12 cellular contexts compared by ENCODE assay signal in the genomic region with DNA sequence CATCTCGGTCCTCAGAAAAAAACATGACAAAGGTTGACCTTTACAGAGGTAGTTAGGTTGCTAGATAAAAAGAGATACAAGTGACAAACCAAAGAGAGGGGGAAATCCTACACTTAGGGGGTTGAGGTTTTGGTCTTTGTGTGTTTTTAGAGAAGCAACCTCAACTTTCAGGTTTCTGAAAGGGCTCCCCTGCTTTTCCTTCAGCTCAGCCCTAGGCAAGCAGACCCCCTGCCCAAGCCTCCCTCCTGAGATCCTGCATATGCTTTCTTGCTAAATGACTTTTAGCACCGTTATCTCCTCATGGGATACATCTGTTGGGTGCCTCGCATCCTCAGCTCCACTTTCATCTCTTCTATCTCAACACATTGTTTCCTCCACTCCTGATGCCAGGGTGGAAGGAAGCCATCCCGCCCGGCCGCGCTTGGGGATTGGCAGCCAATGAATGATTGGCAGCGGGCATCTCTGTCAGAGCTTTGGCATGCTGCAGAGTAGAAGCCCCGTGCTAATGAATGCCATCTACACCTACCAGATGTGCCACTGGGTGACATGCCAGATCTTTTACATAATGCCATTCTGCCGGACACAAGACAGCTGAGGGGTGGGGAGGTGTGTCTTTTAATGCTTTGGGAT. TPM values are rescaled to one million over a fixed set of nuclear protein-coding genes. Genes with fewer than 3 reads are reported as not detected.
DNase-seq lines count a peak whose midpoint lies in the region; ATAC-seq, FAIRE-seq and TF ChIP-seq lines count a peak whose summit lies in the region.
"Had no signal": no experiment of that assay in that cellular context is flagged by ENCODE, and none has a peak within 500 bp of the region (broad histone marks: within the 10 kb centered on the region; RNA-seq: fewer than 3 reads in every experiment).

No MANE protein-coding gene starts in this region.

- H3K27me3 ChIP-seq in GM12878 (replicated peaks in 1 of 2; ENCODE audit: control insufficient read depth in 2 of 2, insufficient read depth in 2 of 2, low read length in 1 of 2) (peaks cover 6 to 10% of the 10 kb centered on the region in 2 experiments), heart right ventricle (peaks cover 0 to 46% (median 26%) of the 10 kb centered on the region in 7 donors)

- intact Hi-C loops in GM12878 (cut with micrococcal nuclease; ENCODE audit: unreplicated experiment) (no loop called here), heart right ventricle (cut with DNase I) (loop anchor here in 5 of 10 donors (5.0 to 10.0 kb wide), 4 partner anchors 48 to 268 kb away; partner anchors contain the start of genes ANTXR2 (in 2 of the 5) and CFAP299 (in 1 of the 5)), cardiac septum (cut with DNase I) (no loop called here)

- no peak for TF ChIP-seq POLR2A in GM12878 (IDR thresholded peaks at IDR 0.05; ENCODE audit: low read depth, low read length)

- 27% methylated on average over 10 of the region's 10 CpGs for WGBS in GM12878 (ENCODE audit: insufficient coverage, insufficient replicate concordance, low lambda C conversion rate, missing lambda C conversion rate)
- WGBS in heart right ventricle, 2 donors: 19 to 24% methylated on average over 10 of the region's 10 CpGs

- no peak for FAIRE-seq in GM12878 (lab: Jason Lieb, UNC)
- FAIRE-seq: TTC549 had no signal

- no peaks in the 10 kb centered on the region for H4K20me1 ChIP-seq in GM12878 (ENCODE audit: control insufficient read depth, insufficient read depth)

- in situ Hi-C loops in GM12878 (cut with MboI): no loop called here

- DNase-seq in NCI-H1694 treated with DMSO at 0.1 percent for 48 hours (lab: John Stamatoyannopoulos, UW) (peak; percentile 13), NCI-H1694 (lab: John Stamatoyannopoulos, UW) (no peak), GM12878 (ENCODE audit: low read depth, low spot score) (no peak), retina (peak; percentile 50), heart right ventricle (no peak), nephron progenitor cell (no peak), cardiac septum (ENCODE audit: low spot score) (no peak)
- DNase-seq: NCI-H524 treated with DMSO at 0.1 percent for 48 hours had no signal

- H3K9me3 Mint-ChIP-seq in nephron progenitor cell: peaks cover 18% of the 10 kb centered on the region

- H3K79me2 ChIP-seq in GM12878 (ENCODE audit: control insufficient read depth, insufficient read depth, low read length): no peaks in the 10 kb centered on the region

- H3K9me3 ChIP-seq in GM12878 (replicated peaks; ENCODE audit: control insufficient read depth, insufficient read depth, low read length) (no peaks in the 10 kb centered on the region; the same call in 2 of the 3 replicates), heart right ventricle (peaks cover 0 to 26% (median 13%) of the 10 kb centered on the region in 11 donors)

- peaks cover 27% of the 10 kb centered on the region for H3K4me1 Mint-ChIP-seq in nephron progenitor cell

- POLR2A ChIA-PET in GM12878 (lab: Charles Lee): no interaction called here

- no TSS peak for BruUV-seq in GM12878 (replicated peaks; lab: Mats Ljungman, UMichigan)

- TF ChIP-seq CTCF in GM12878 (IDR thresholded peaks at IDR 0.05 in 2 of 3, conservative IDR thresholded peaks at IDR 0.05 in 1 of 3; ENCODE audit: control insufficient read depth in 2 of 3, extremely low read depth in 1 of 3, insufficient read depth in 1 of 3, low read depth in 3 of 3, low read length in 3 of 3) (no peak), heart right ventricle (IDR thresholded peaks at IDR 0.05) (no peak), nephron progenitor cell (IDR thresholded peaks at IDR 0.05) (no peak)

- no peak for TF ChIP-seq RAD21 in GM12878 (IDR thresholded peaks at IDR 0.05; ENCODE audit: insufficient read depth, low read depth, low read length)

- no peaks in the 10 kb centered on the region for H3K36me3 Mint-ChIP-seq in nephron progenitor cell (ENCODE audit: low read depth)

- no peak for TF ChIP-seq EP300 in GM12878 (IDR thresholded peaks at IDR 0.05; ENCODE audit: borderline replicate concordance in 1 of 2, control insufficient read depth in 1 of 2, low read depth in 2 of 2, low read length in 2 of 2)

- H3K27ac Mint-ChIP-seq in nephron progenitor cell: no peak overlapping the region

- no peak overlapping the region for H3K4me2 ChIP-seq in GM12878 (ENCODE audit: control insufficient read depth, insufficient read depth)

- H3K27me3 Mint-ChIP-seq in nephron progenitor cell (ENCODE audit: low read depth, poor library complexity): peaks cover 75% of the 10 kb centered on the region

- H3K4me3 ChIP-seq in GM12878 (no peak overlapping the region), heart right ventricle (peak overlapping the region in 1 of 10 donors; percentile 80)

- H3K36me3 ChIP-seq in GM12878 (ENCODE audit: control insufficient read depth in 2 of 2, insufficient read depth in 2 of 2, low read length in 1 of 2) (no peaks in the 10 kb centered on the region), heart right ventricle (no peaks in the 10 kb centered on the region)

- ATAC-seq in HG03442 (IDR thresholded peaks at IDR 0.05; ENCODE audit: unreplicated experiment) (peak; percentile 30), GM12878 (peak; percentile 5; the same call in 1 of the 3 replicates), heart right ventricle (no peak)
- ATAC-seq: HCT116 had no signal

- SMC1A ChIA-PET in GM12878 (lab: Charles Lee; ENCODE audit: uncharacterized antibody, unreplicated experiment): interaction anchor here (1.1 to 6.0 kb wide), 13 partner anchors 10 to 1230 kb away, joined by 3 to 55 read pairs (median 4); no protein-coding TSS in a partner anchor

- H2AFZ ChIP-seq in GM12878 (ENCODE audit: control insufficient read depth, low read depth, low read length): no peak overlapping the region

- H3K4me1 ChIP-seq in GM12878 (ENCODE audit: control insufficient read depth, insufficient read depth, low read length) (peaks cover 8% of the 10 kb centered on the region), heart right ventricle (peaks cover 3 to 38% (median 29%) of the 10 kb centered on the region in 9 donors)

- H3K4me3 Mint-ChIP-seq in nephron progenitor cell: no peak overlapping the region

- CTCF ChIA-PET in GM12878 (lab: Yijun Ruan, JAX): interaction anchor here (0.9 to 4.9 kb wide), 22 partner anchors 9 to 1243 kb away, joined by 3 to 63 read pairs (median 5); partner anchors contain the start of gene PAQR3

- no peak overlapping the region for H3K9ac ChIP-seq in GM12878 (ENCODE audit: control insufficient read depth, insufficient read depth, low read length)

- no peak overlapping the region for H3K27ac ChIP-seq in GM12878 (ENCODE audit: control insufficient read depth, insufficient read depth)
- no peak overlapping the region for H3K27ac ChIP-seq in heart right ventricle
- H3K27ac ChIP-seq: 22Rv1 had no signal

- RAD21 ChIA-PET in GM12878 (lab: Charles Lee; ENCODE audit: unreplicated experiment): interaction anchor here (0.9 to 2.7 kb wide), 11 partner anchors 10 to 1230 kb away, joined by 3 to 15 read pairs (median 3); no protein-coding TSS in a partner anchor

TF ChIP-seq in GM12878, 131 proteins besides CTCF, POLR2A, EP300 and RAD21 (continues in another document):
- TF ChIP-seq, protein P1, sequence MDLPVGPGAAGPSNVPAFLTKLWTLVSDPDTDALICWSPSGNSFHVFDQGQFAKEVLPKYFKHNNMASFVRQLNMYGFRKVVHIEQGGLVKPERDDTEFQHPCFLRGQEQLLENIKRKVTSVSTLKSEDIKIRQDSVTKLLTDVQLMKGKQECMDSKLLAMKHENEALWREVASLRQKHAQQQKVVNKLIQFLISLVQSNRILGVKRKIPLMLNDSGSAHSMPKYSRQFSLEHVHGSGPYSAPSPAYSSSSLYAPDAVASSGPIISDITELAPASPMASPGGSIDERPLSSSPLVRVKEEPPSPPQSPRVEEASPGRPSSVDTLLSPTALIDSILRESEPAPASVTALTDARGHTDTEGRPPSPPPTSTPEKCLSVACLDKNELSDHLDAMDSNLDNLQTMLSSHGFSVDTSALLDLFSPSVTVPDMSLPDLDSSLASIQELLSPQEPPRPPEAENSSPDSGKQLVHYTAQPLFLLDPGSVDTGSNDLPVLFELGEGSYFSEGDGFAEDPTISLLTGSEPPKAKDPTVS (IDR thresholded peaks at IDR 0.05; ENCODE audit: low read depth, low read length): no peak
- TF ChIP-seq ZNF384 (IDR thresholded peaks at IDR 0.05; ENCODE audit: borderline replicate concordance, low read depth, low read length) (peak; percentile 24; the same call in 1 of the 2 replicates), KDM1A (IDR thresholded peaks at IDR 0.05; ENCODE audit: borderline replicate concordance) (no peak), RELB (IDR thresholded peaks at IDR 0.05; ENCODE audit: low read depth) (no peak)

RNA-seq across cellular contexts. Expression of gene PRDM8, which starts 15.0 kb away (rescaled TPM):
- 0.19 and 0.71 TPM in 2 replicates for total RNA-seq in GM12878 (2013; cell fraction: nucleolus; rRNA removed)
- total RNA-seq in GM12878 (2014; rRNA removed) (0.38 and 0.68 TPM in 2 replicates), GM12878 (2014; rRNA removed; fragmentation: Illumina TruSeq; extraction: Trizol) (0.32 and 0.67 TPM in 2 replicates), GM12878 (2021) (1.5 and 1.6 TPM in 2 replicates), heart right ventricle (1 to 10 TPM in 3 of 10 donors, under 1 TPM in 7; 0.23 to 1.9 (median 0.67) TPM), cardiac septum (1.6 TPM)
- not detected for polyA plus RNA-seq in GM12878 (2011; ENCODE audit: low read depth)
- polyA plus RNA-seq in GM12878 (2011; rRNA removed) (0.11 and 0.13 TPM in 2 replicates), GM12878 (2014; fragmentation: Illumina TruSeq; extraction: Trizol) (0.50 and 2.1 TPM in 2 replicates), GM12878 (2014; fragmentation: Nextera tagmentation; extraction: Ambion mirVana) (under 1 TPM; 0.18 to 0.29 TPM), GM12878 (2014; rRNA removed) (1.0 and 1.6 TPM in 2 replicates), GM12878 (2016; fragmentation: Nextera tagmentation; extraction: Ambion mirVana) (under 1 TPM; 0.09 to 0.29 TPM), heart right ventricle (under 1 TPM; 0.51 to 0.88 TPM)
- polyA plus RNA-seq in GM12878 (2011; cell fraction: cytosol; rRNA removed): 0.07 and 0.21 TPM in 2 replicates
- polyA plus RNA-seq in GM12878 (2011; cell fraction: nucleus; rRNA removed): 0.35 and 0.39 TPM in 2 replicates
- polyA plus RNA-seq in GM12878 (2012): 0.15 TPM in 1 of 2 replicates, not detected in the other
- not detected in 2 replicates for polyA minus RNA-seq in GM12878 (2011; rRNA and poly(A)+ RNA removed)
- not detected in 2 replicates for polyA minus RNA-seq in GM12878 (2011; cell fraction: cytosol; rRNA and poly(A)+ RNA removed)
- 0.12 TPM in 1 of 2 replicates, not detected in the other for polyA minus RNA-seq in GM12878 (2011; cell fraction: nucleus; rRNA and poly(A)+ RNA removed)

Comparison
In these comparisons a context has a peak if more than half of its experiments do, and no peak if none do; other contexts are left out.
1. DNase-seq: peak in NCI-H1694 treated with DMSO at 0.1 percent for 48 hours (single experiment) and retina (single experiment); none in NCI-H1694 (single experiment), GM12878 (single experiment), heart right ventricle (0 of 2), nephron progenitor cell (single experiment) and cardiac septum (single experiment).
2. ATAC-seq: peak in HG03442 (single experiment) and GM12878 (single experiment); none in heart right ventricle (0 of 8).